1 cellular context compared by ENCODE assay signal in the genomic region with DNA sequence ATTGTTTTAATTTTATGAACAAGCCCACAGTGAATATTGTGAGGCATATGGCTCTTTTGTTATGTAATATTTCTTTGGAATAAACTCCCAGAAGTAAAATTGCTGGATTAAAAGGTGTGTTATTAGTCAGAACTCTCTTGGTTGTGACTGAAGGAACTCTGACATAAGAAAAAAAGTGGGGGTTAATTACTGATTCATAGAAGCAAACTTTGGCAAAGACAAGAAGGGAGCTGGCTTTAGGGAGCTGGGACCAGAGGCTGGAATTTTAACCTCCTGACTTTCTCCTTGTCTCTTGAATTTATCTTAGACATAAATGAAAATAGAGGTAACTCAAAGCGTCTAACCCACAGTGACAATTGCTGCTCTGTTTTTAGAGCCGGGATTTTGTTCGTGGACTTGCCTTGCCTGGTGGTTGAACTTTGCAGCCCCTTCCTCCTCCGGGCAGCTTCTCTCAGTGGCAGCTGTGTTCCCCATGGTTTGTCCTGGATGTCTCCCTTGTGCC.
TF ChIP-seq lines count a peak whose summit lies in the region.

No MANE protein-coding gene starts in this region.

TF ChIP-seq in GM23338, 12 proteins besides CTCF, POLR2A, EP300 and RAD21 (continued from another document):
- TF ChIP-seq JUNB (IDR thresholded peaks at IDR 0.05; ENCODE audit: unreplicated experiment): no peak
TF ChIP-seq in GM23338: peak in this region for 0.
